Comparison of ENCODE assay signal across 33 cellular contexts in the genomic region with DNA sequence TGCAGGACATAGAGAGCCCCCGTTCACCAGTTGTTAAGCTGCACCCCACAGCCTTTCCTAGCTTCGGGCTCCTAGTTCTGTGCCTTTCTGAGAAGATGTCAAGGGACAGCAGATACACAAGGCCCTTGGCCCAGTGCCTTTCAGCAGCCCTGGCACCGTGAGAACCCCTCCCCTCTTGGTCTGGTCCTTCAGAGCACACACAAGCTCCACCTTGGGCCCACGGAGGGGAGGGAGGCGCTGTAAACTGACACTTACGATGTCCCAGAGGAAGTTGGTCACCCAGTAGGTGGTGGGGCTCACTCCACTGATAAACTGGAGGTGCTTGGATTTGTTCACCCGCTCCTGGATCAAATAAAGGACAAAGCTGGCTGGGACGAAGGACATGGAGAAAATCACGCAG.
"Had no signal": no experiment of that assay in that cellular context is flagged by ENCODE, and none has a peak within 500 bp of the region (broad histone marks: within the 10 kb centered on the region; RNA-seq: fewer than 3 reads in every experiment).

No MANE protein-coding gene starts in this region.

- H3K27me3 Mint-ChIP-seq: activated T-cell treated with anti-CD3 and anti-CD28 coated beads, Interleukin-2, amount 50 U/mL, for 24 hours had no signal

- H3K27ac Mint-ChIP-seq: activated T-cell treated with anti-CD3 and anti-CD28 coated beads, Interleukin-2, amount 50 U/mL, for 24 hours; nephron progenitor cell; T-helper 1 cell treated with Interleukin-12 subunit alpha and Interleukin-12 subunit beta and Interleukin-4 antibody, amounts not matched to agents 30 μg/mL and 1 μg/mL, for 36 hours had no signal

- H3K4me1 ChIP-seq: foreskin keratinocyte, psoas muscle had no signal

- H3K9ac ChIP-seq: parathyroid adenoma had no signal

- H3K9me3 ChIP-seq: esophagus muscularis mucosa, heart left ventricle, lower lobe of right lung, mucosa of descending colon, psoas muscle, sigmoid colon, suprapubic skin, tibial artery had no signal

- H3K4me3 ChIP-seq: esophagus muscularis mucosa, heart left ventricle, lower lobe of right lung, mucosa of descending colon, psoas muscle, sigmoid colon, suprapubic skin, tibial artery had no signal

- ATAC-seq: activated CD4-positive, CD25-positive, alpha-beta regulatory T cell treated with anti-CD3 and anti-CD28 coated beads, Interleukin-2, amount 50 U/mL, for 24 hours; foreskin keratinocyte; heart left ventricle; left lobe of liver; lower lobe of right lung; mucosa of descending colon; psoas muscle had no signal

- H3K79me2 ChIP-seq: parathyroid adenoma had no signal

- H3K9me3 Mint-ChIP-seq: activated T-cell treated with anti-CD3 and anti-CD28 coated beads, Interleukin-2, amount 50 U/mL, for 24 hours; nephron progenitor cell; T-helper 1 cell treated with Interleukin-12 subunit alpha and Interleukin-12 subunit beta and Interleukin-4 antibody, amounts not matched to agents 30 μg/mL and 1 μg/mL, for 36 hours had no signal

- FAIRE-seq: small intestine, TTC549 had no signal

- H2AFZ ChIP-seq: parathyroid adenoma had no signal

- H3K27ac ChIP-seq: esophagus muscularis mucosa, foreskin keratinocyte, heart left ventricle, parathyroid adenoma, psoas muscle, sigmoid colon, suprapubic skin, tibial artery, VCaP had no signal

- H3K27me3 ChIP-seq: esophagus muscularis mucosa, heart left ventricle, sigmoid colon, suprapubic skin, tibial artery had no signal

- H3K36me3 ChIP-seq: esophagus muscularis mucosa, heart left ventricle, lower lobe of right lung, sigmoid colon, suprapubic skin, tibial artery had no signal

- DNase-seq: activated CD4-positive, alpha-beta T cell treated with anti-CD3 and anti-CD28 coated beads for 48 hours; activated CD4-positive, alpha-beta T cell treated with anti-CD3 and anti-CD28 coated beads, Interleukin-2, amount 50 U/mL, for 48 hours; activated CD8-positive, alpha-beta memory T cell treated with anti-CD3 and anti-CD28 coated beads, Interleukin-2, amount 50 U/mL, for 48 hours; activated gamma-delta T cell treated with Interleukin-2 at 50 U/mL for 16 hours; activated naive CD4-positive, alpha-beta T cell treated with anti-CD3 and anti-CD28 coated beads, Interleukin-2, amount 50 U/mL, for 16 hours; activated T-cell treated with anti-CD3 and anti-CD28 coated beads, Interleukin-2, amount 50 U/mL, for 24 hours; amniotic stem cell; central memory CD4-positive, alpha-beta T cell; foreskin keratinocyte; heart left ventricle; hypothalamus; kidney glomerular epithelial cell; lower lobe of right lung; mucosa of descending colon; nephron progenitor cell; occipital lobe; psoas muscle; sigmoid colon; small intestine; stimulated activated CD4-positive, alpha-beta T cell treated with anti-CD3 and anti-CD28 coated beads, Interleukin-1b, Interleukin-23, amount 100 ng/mL, for 48 hours; stimulated activated CD4-positive, alpha-beta T cell treated with anti-CD3 and anti-CD28 coated beads, Interleukin-4, amount 100 ng/mL, for 4 hours; stimulated activated CD8-positive, alpha-beta memory T cell treated with anti-CD3 and anti-CD28 coated beads, Interleukin-4, amount 100 ng/mL, for 48 hours; stimulated activated naive CD4-positive, alpha-beta T cell; T-helper 9 cell; tibial artery had no signal

- H3K4me3 Mint-ChIP-seq: activated T-cell treated with anti-CD3 and anti-CD28 coated beads, Interleukin-2, amount 50 U/mL, for 24 hours; nephron progenitor cell; T-helper 1 cell treated with Interleukin-12 subunit alpha and Interleukin-12 subunit beta and Interleukin-4 antibody, amounts not matched to agents 30 μg/mL and 1 μg/mL, for 36 hours had no signal
